Comparison of ENCODE assay signal across 8 cellular contexts in the genomic region with DNA sequence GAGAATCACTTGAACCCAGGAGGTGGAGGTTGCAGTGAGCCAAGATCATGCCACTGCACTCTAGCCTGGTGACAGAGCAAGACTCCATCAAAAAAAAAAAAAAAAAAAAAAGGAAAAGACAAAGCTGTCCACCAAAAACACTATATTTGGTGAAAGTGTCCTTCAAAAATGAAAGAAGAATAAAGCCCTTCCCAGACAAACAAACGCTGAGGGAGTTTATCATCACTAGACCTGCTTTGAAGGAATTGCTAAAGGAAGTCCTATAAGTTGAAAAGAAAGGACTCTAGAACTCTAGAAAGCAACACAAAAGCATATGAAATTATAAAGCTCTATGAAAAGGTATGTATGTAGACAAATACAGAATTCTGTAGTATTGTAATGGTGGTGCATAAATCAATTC.
"Had no signal": no experiment of that assay in that cellular context is flagged by ENCODE, and none has a peak within 500 bp of the region (broad histone marks: within the 10 kb centered on the region; RNA-seq: fewer than 3 reads in every experiment).

No MANE protein-coding gene starts in this region.

- ATAC-seq: K562 had no signal

- H3K4me2 ChIP-seq: KMS-11 had no signal

- DNase-seq: IMR-90, Karpas-422, KBM-7, KG1 had no signal

- H3K27ac ChIP-seq: HL-60, KMS-11 had no signal

- H3K9ac ChIP-seq: KMS-11 had no signal

- FAIRE-seq: HTR-8/SVneo, K562 had no signal

- H3K4me3 ChIP-seq: K562 had no signal
